8 cellular contexts compared by ENCODE assay signal in genomic region chr18:45621068-45621511, GRCh38. TPM values are rescaled to one million over a fixed set of nuclear protein-coding genes. Genes with fewer than 3 reads are reported as not detected.
DNase-seq lines count a peak whose midpoint lies in the region; ATAC-seq and TF ChIP-seq lines count a peak whose summit lies in the region.

No MANE protein-coding gene starts in this region.

- no peak overlapping the region for H3K4me3 ChIP-seq in RWPE2 (ENCODE audit: severe bottlenecking)
- no peak overlapping the region for H3K4me3 ChIP-seq in adrenal gland

- DNase-seq in CD1c-positive myeloid dendritic cell (ENCODE audit: extremely low spot score) (peak; percentile 48), KBM-7 (peak; percentile 73), RWPE2 (ENCODE audit: low spot score) (no peak), adrenal gland (peak; percentile 30 to 68 (median 44)), iPS-NIHi11 (ENCODE audit: low spot score) (peak; percentile 77)
- peak; percentile 31 for DNase-seq in stimulated activated CD4-positive, alpha-beta T cell treated with anti-CD3 and anti-CD28 coated beads, Interleukin-1b, Interleukin-23, amount 100 ng/mL, for 48 hours

- peak; percentile 97 for TF ChIP-seq CTCF in RWPE2 (IDR thresholded peaks at IDR 0.05; ENCODE audit: poor library complexity, severe bottlenecking)
- peak; percentile 70 to 93 (median 82) for TF ChIP-seq CTCF in adrenal gland (IDR thresholded peaks at IDR 0.05)

- no peak for TF ChIP-seq POLR2A in adrenal gland (IDR thresholded peaks at IDR 0.05)

- intact Hi-C loops in adrenal gland (cut with DNase I): no loop called here

- no peaks in the 10 kb centered on the region for H3K9me3 ChIP-seq in RWPE2 (ENCODE audit: severe bottlenecking)
- no peaks in the 10 kb centered on the region for H3K9me3 ChIP-seq in adrenal gland (replicated peaks in 1 of 3)

- ATAC-seq in GM19035 (IDR thresholded peaks at IDR 0.05; ENCODE audit: unreplicated experiment) (peak; percentile 75), RWPE2 (ENCODE audit: low read depth) (no peak), HG03521 (IDR thresholded peaks at IDR 0.05; ENCODE audit: unreplicated experiment) (no peak)

- 7 to 13% (median 8%) methylated on average over 5 of the region's 5 CpGs for WGBS in adrenal gland, 4 donors

- H3K4me1 ChIP-seq in RWPE2 (ENCODE audit: insufficient read depth, poor library complexity, severe bottlenecking): peaks cover 8% of the 10 kb centered on the region
- peaks cover 10 to 18% of the 10 kb centered on the region in 2 donors for H3K4me1 ChIP-seq in adrenal gland (replicated peaks in 1 of 2)

- H3K36me3 ChIP-seq in RWPE2 (ENCODE audit: low read depth) (no peaks in the 10 kb centered on the region), adrenal gland (replicated peaks in 1 of 2) (no peaks in the 10 kb centered on the region)

- in situ Hi-C loops in KBM-7 (cut with MboI; ENCODE audit: low pct_unique_long_range_greater_than_20kb, low sequenced_read_pairs): no loop called here

- H3K27me3 ChIP-seq in RWPE2 (ENCODE audit: insufficient read depth, poor library complexity, severe bottlenecking): no peaks in the 10 kb centered on the region
- no peaks in the 10 kb centered on the region for H3K27me3 ChIP-seq in adrenal gland

- H3K27ac ChIP-seq in RWPE2 (ENCODE audit: poor library complexity, severe bottlenecking) (no peak overlapping the region), adrenal gland (no peak overlapping the region)

RNA-seq across cellular contexts. Expression of gene SLC14A2, which starts 5.8 kb away (rescaled TPM):
- total RNA-seq in adrenal gland: 1 to 10 TPM in 5 of 8 donors, under 1 TPM in 3; 0.30 to 2.0 (median 1.5) TPM
- 1 to 10 TPM in 1 of 3 donors, under 1 TPM in 2; 0.24 to 6.6 (median 0.84) TPM for polyA plus RNA-seq in adrenal gland
